ENCODE assay signal across 12 cellular contexts in the genomic region with DNA sequence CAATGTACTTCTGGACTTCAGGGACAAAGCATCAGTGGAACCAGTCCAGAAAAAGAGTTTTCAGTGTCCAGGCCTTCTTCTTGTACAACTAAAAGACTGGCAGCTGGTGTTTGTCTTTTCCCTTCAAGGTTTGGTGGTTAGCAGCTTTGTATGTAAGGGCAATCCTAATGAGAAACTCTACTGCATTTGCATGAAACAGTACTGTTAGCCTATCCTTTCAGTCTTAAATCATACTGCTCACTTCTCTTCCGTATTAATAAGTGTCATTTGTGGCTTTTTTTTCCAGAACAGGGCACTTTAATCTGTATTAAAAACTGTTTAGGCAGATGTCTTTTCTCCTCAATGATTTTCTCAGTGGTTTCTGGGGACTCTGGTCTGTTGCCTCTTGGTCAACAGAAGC. TPM values are rescaled to one million over a fixed set of nuclear protein-coding genes. Genes with fewer than 3 reads are reported as not detected.
DNase-seq lines count a peak whose midpoint lies in the region; ATAC-seq and FAIRE-seq lines count a peak whose summit lies in the region.
"Had no signal": no experiment of that assay in that cellular context is flagged by ENCODE, and none has a peak within 500 bp of the region (broad histone marks: within the 10 kb centered on the region; RNA-seq: fewer than 3 reads in every experiment).

No MANE protein-coding gene starts in this region.

- H3K36me3 Mint-ChIP-seq in activated CD4-positive, alpha-beta T cell treated with anti-CD3 and anti-CD28 coated beads, Interleukin-2, amount 10 ng/mL, durations not matched to agents 7 days and 5 days (ENCODE audit: low read depth) = no peaks in the 10 kb centered on the region

- FAIRE-seq in GM19239 (lab: Jason Lieb, UNC) = peak; percentile 82

- DNase-seq in DMS79 (lab: John Stamatoyannopoulos, UW) (peak; percentile 41), GM19239 (ENCODE audit: insufficient read length, low spot score) (no peak)
- no peak for DNase-seq in activated CD4-positive, CD25-positive, alpha-beta regulatory T cell treated with anti-CD3 and anti-CD28 coated beads, Interleukin-2, amount 50 U/mL, for 72 hours
- no peak for DNase-seq in stimulated activated CD4-positive, alpha-beta T cell treated with anti-CD3 and anti-CD28 coated beads, Interleukin-4, amount 100 ng/mL, for 1 hour
- DNase-seq in activated CD4-positive, alpha-beta T cell treated with anti-CD3 and anti-CD28 coated beads, Interleukin-2, amount 50 U/mL, for 1 hour = no peak
- no peak for DNase-seq in activated CD4-positive, alpha-beta T cell treated with anti-CD3 and anti-CD28 coated beads, Interleukin-2, amount 10 ng/mL, durations not matched to agents 7 days and 5 days
- DNase-seq: activated T-cell treated with anti-CD3 and anti-CD28 coated beads, Interleukin-2, amount 50 U/mL, for 4 hours; stimulated activated CD4-positive, alpha-beta T cell treated with anti-CD3 and anti-CD28 coated beads, Interleukin-4, amount 100 ng/mL, for 4 hours; T-helper 9 cell; tibial artery had no signal

- no peaks in the 10 kb centered on the region for H3K4me1 Mint-ChIP-seq in activated CD4-positive, alpha-beta T cell treated with anti-CD3 and anti-CD28 coated beads, Interleukin-2, amount 10 ng/mL, durations not matched to agents 7 days and 5 days

- ATAC-seq in HG02623 (IDR thresholded peaks at IDR 0.05; ENCODE audit: unreplicated experiment) (peak; percentile 89), HG03432 (IDR thresholded peaks at IDR 0.05; ENCODE audit: unreplicated experiment) (peak; percentile 96)
- ATAC-seq: activated T-cell treated with anti-CD3 and anti-CD28 coated beads, Interleukin-2, amount 50 U/mL, for 4 hours had no signal

- H3K4me3 Mint-ChIP-seq in activated CD4-positive, alpha-beta T cell treated with anti-CD3 and anti-CD28 coated beads, Interleukin-2, amount 10 ng/mL, durations not matched to agents 7 days and 5 days = no peak overlapping the region
- H3K4me3 Mint-ChIP-seq: activated T-cell treated with anti-CD3 and anti-CD28 coated beads, Interleukin-2, amount 50 U/mL, for 4 hours had no signal

- POLR2A ChIA-PET in activated CD4-positive, alpha-beta T cell treated with anti-CD3 and anti-CD28 coated beads, Interleukin-2, amount 10 ng/mL, durations not matched to agents 7 days and 5 days (lab: Charles Lee) = no interaction called here

- H3K27me3 Mint-ChIP-seq in activated CD4-positive, alpha-beta T cell treated with anti-CD3 and anti-CD28 coated beads, Interleukin-2, amount 10 ng/mL, durations not matched to agents 7 days and 5 days = no peaks in the 10 kb centered on the region

- CTCF ChIA-PET in activated CD4-positive, alpha-beta T cell treated with anti-CD3 and anti-CD28 coated beads, Interleukin-2, amount 10 ng/mL, durations not matched to agents 7 days and 5 days (lab: Charles Lee) = no interaction called here

- no peak overlapping the region for H3K27ac Mint-ChIP-seq in activated CD4-positive, alpha-beta T cell treated with anti-CD3 and anti-CD28 coated beads, Interleukin-2, amount 10 ng/mL, durations not matched to agents 7 days and 5 days

- peaks cover 2% of the 10 kb centered on the region for H3K9me3 Mint-ChIP-seq in activated CD4-positive, alpha-beta T cell treated with anti-CD3 and anti-CD28 coated beads, Interleukin-2, amount 10 ng/mL, durations not matched to agents 7 days and 5 days
- H3K9me3 Mint-ChIP-seq: activated T-cell treated with anti-CD3 and anti-CD28 coated beads, Interleukin-2, amount 50 U/mL, for 4 hours had no signal

RNA-seq across cellular contexts. Expression of gene FAM174A, which starts 48.9 kb away (rescaled TPM):
- total RNA-seq in activated CD4-positive, alpha-beta T cell treated with anti-CD3 and anti-CD28 coated beads, Interleukin-2, amount 10 ng/mL, durations not matched to agents 7 days and 5 days = 1 to 10 TPM; 3.2 TPM
